ENCODE assay signal across 27 cellular contexts in the genomic region with DNA sequence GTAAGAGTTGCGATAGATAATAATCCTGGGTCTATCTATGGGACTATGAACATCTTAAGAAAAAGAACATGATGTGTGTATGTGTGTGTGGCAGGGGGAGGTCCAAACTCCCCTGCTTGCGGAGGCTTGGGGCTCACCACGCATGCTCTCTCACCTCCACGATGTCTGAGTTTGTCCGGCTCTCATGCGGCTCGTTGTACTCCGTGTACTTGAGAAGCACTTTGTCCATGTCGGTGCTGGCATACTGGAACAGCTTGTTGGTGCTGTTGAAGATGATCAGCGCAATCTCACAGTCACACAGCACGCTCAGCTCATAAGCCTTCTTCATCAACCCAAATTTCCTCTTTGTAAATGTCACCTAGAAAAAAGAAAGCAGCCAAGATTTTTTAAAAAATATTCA.
"Had no signal": no experiment of that assay in that cellular context is flagged by ENCODE, and none has a peak within 500 bp of the region (broad histone marks: within the 10 kb centered on the region; RNA-seq: fewer than 3 reads in every experiment).

No MANE protein-coding gene starts in this region.

- H3K27ac Mint-ChIP-seq: activated CD4-positive, alpha-beta T cell treated with anti-CD3 and anti-CD28 coated beads for 36 hours; activated naive CD4-positive, alpha-beta T cell treated with anti-CD3 and anti-CD28 coated beads, Interleukin-2, amount 50 U/mL, for 72 hours; activated T-cell treated with anti-CD3 and anti-CD28 coated beads, Interleukin-2, amount 50 U/mL, for 72 hours; stimulated activated naive CD8-positive, alpha-beta T cell treated with anti-CD3 and anti-CD28 coated beads, Interleukin-15, amount 100 ng/mL, for 72 hours; T-cell had no signal

- H3K79me2 ChIP-seq: hepatocyte had no signal

- H3K9me3 Mint-ChIP-seq: activated naive CD4-positive, alpha-beta T cell treated with anti-CD3 and anti-CD28 coated beads, Interleukin-2, amount 50 U/mL, for 72 hours; activated T-cell treated with anti-CD3 and anti-CD28 coated beads, Interleukin-2, amount 50 U/mL, for 72 hours; naive thymus-derived CD8-positive, alpha-beta T cell; neural crest cell; stimulated activated naive CD8-positive, alpha-beta T cell treated with anti-CD3 and anti-CD28 coated beads, Interleukin-15, amount 100 ng/mL, for 72 hours; T-cell had no signal

- H3K4me1 Mint-ChIP-seq: activated CD4-positive, alpha-beta T cell treated with anti-CD3 and anti-CD28 coated beads for 36 hours; central memory CD8-positive, alpha-beta T cell had no signal

- H3K9me3 ChIP-seq: breast epithelium, gastroesophageal sphincter, right lobe of liver, thyroid gland, upper lobe of right lung had no signal

- H3K4me3 ChIP-seq: breast epithelium, gastroesophageal sphincter, hepatocyte, right lobe of liver, thyroid gland, upper lobe of right lung had no signal

- H3K27ac ChIP-seq: breast epithelium, gastroesophageal sphincter, hepatocyte, right lobe of liver, thyroid gland, upper lobe of right lung had no signal

- H3K4me2 ChIP-seq: hepatocyte had no signal

- ATAC-seq: activated CD4-positive, alpha-beta T cell treated with anti-CD3 and anti-CD28 coated beads for 36 hours; activated naive CD4-positive, alpha-beta T cell treated with anti-CD3 and anti-CD28 coated beads, Interleukin-2, amount 50 U/mL, for 72 hours; activated T-cell treated with anti-CD3 and anti-CD28 coated beads, Interleukin-2, amount 50 U/mL, for 72 hours; gastroesophageal sphincter; left cardiac atrium; naive thymus-derived CD8-positive, alpha-beta T cell; stimulated activated naive CD8-positive, alpha-beta T cell treated with anti-CD3 and anti-CD28 coated beads, Interleukin-15, amount 100 ng/mL, for 72 hours; T-cell; upper lobe of right lung had no signal

- H3K36me3 ChIP-seq: breast epithelium, right lobe of liver, upper lobe of right lung had no signal

- DNase-seq: activated CD4-positive, alpha-beta T cell treated with anti-CD3 and anti-CD28 coated beads for 36 hours; activated CD4-positive, CD25-positive, alpha-beta regulatory T cell; activated naive CD4-positive, alpha-beta T cell; activated T-cell treated with anti-CD3 and anti-CD28 coated beads for 4 hours; activated T-cell treated with anti-CD3 and anti-CD28 coated beads, Interleukin-2, amount 50 U/mL, for 72 hours; effector memory CD4-positive, alpha-beta T cell; erythroblast; islet precursor cell; left cardiac atrium; mammary epithelial cell; midbrain; naive thymus-derived CD8-positive, alpha-beta T cell; occipital lobe; right lobe of liver; stimulated activated CD4-positive, alpha-beta T cell treated with anti-CD3 and anti-CD28 coated beads, Interleukin-12 subunit alpha, Interleukin-12 subunit beta, amount 100 ng/mL, for 4 hours; stimulated activated CD4-positive, alpha-beta T cell treated with anti-CD3 and anti-CD28 coated beads, Interleukin-4, amount 100 ng/mL, for 1 hour; stimulated activated naive CD8-positive, alpha-beta T cell treated with anti-CD3 and anti-CD28 coated beads, Interleukin-15, amount 100 ng/mL, for 72 hours; substantia nigra; T-cell; thyroid gland; upper lobe of right lung had no signal

- H2AFZ ChIP-seq: hepatocyte had no signal

- H3K27me3 ChIP-seq: breast epithelium, gastroesophageal sphincter, hepatocyte, right lobe of liver, thyroid gland, upper lobe of right lung had no signal

- H3K4me1 ChIP-seq: breast epithelium, gastroesophageal sphincter, right lobe of liver, upper lobe of right lung had no signal

- H3K27me3 Mint-ChIP-seq: central memory CD8-positive, alpha-beta T cell had no signal

- H3K36me3 Mint-ChIP-seq: activated naive CD4-positive, alpha-beta T cell treated with anti-CD3 and anti-CD28 coated beads, Interleukin-2, amount 50 U/mL, for 72 hours; T-cell had no signal

- H3K4me3 Mint-ChIP-seq: activated CD4-positive, alpha-beta T cell treated with anti-CD3 and anti-CD28 coated beads for 36 hours; activated T-cell treated with anti-CD3 and anti-CD28 coated beads, Interleukin-2, amount 50 U/mL, for 72 hours; central memory CD8-positive, alpha-beta T cell; naive thymus-derived CD8-positive, alpha-beta T cell; neural crest cell; stimulated activated naive CD8-positive, alpha-beta T cell treated with anti-CD3 and anti-CD28 coated beads, Interleukin-15, amount 100 ng/mL, for 72 hours; T-cell had no signal
